Comparison of ENCODE assay signal across 12 cellular contexts in the genomic region with DNA sequence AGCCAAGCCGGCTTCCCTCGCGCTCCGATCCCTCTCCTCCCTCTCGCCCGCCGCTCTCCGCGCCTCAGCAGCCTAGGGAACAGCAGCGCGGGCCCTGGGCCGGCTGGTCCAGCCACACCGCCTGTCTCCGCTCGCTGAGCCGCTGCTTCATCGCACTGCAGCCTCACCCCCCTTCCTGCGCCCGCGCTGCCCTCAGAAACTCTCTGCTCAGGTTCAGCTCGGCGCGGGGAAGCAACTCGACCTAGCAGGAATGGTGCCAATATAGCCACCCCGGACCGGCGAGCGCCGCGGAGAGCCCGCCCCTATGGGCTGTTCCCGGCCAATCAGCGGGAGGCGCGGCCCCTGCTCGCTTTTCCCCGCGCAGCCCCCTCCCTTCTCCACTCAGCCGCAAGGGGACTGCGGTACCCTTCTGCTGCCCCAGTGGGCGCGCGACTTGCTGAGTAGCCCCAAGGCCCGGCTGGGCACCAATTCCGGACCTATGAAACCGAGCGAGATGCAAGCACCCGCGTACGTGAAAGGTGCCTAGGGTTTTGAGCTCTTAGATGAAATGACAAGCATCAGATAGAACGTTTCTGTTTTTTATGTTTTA. TPM values are rescaled to one million over a fixed set of nuclear protein-coding genes. Genes with fewer than 3 reads are reported as not detected.
DNase-seq lines count a peak whose midpoint lies in the region; TF ChIP-seq lines count a peak whose summit lies in the region.
"Had no signal": no experiment of that assay in that cellular context is flagged by ENCODE, and none has a peak within 500 bp of the region (broad histone marks: within the 10 kb centered on the region; RNA-seq: fewer than 3 reads in every experiment).

A gene with protein sequence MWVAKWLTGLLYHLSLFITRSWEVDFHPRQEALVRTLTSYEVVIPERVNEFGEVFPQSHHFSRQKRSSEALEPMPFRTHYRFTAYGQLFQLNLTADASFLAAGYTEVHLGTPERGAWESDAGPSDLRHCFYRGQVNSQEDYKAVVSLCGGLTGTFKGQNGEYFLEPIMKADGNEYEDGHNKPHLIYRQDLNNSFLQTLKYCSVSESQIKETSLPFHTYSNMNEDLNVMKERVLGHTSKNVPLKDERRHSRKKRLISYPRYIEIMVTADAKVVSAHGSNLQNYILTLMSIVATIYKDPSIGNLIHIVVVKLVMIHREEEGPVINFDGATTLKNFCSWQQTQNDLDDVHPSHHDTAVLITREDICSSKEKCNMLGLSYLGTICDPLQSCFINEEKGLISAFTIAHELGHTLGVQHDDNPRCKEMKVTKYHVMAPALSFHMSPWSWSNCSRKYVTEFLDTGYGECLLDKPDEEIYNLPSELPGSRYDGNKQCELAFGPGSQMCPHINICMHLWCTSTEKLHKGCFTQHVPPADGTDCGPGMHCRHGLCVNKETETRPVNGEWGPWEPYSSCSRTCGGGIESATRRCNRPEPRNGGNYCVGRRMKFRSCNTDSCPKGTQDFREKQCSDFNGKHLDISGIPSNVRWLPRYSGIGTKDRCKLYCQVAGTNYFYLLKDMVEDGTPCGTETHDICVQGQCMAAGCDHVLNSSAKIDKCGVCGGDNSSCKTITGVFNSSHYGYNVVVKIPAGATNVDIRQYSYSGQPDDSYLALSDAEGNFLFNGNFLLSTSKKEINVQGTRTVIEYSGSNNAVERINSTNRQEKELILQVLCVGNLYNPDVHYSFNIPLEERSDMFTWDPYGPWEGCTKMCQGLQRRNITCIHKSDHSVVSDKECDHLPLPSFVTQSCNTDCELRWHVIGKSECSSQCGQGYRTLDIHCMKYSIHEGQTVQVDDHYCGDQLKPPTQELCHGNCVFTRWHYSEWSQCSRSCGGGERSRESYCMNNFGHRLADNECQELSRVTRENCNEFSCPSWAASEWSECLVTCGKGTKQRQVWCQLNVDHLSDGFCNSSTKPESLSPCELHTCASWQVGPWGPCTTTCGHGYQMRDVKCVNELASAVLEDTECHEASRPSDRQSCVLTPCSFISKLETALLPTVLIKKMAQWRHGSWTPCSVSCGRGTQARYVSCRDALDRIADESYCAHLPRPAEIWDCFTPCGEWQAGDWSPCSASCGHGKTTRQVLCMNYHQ (N-terminal part only) (minus strand): TSS at position 233 of the 589 bp plus-strand sequence. CDS start 282 bp downstream, outside the sequence.

- DNase-seq in amniotic epithelial cell (ENCODE audit: low read depth) (peak; percentile 4), smooth muscle cell (lab: John Stamatoyannopoulos, UW; ENCODE audit: unreplicated experiment) (no peak), DMS79 (lab: John Stamatoyannopoulos, UW) (no peak), immature natural killer cell (no peak), NCI-H1436 (lab: John Stamatoyannopoulos, UW) (no peak)
- DNase-seq: NCI-H226 had no signal

- peaks cover 42% of the 10 kb centered on the region for H3K27me3 ChIP-seq in HUES64 (ENCODE audit: insufficient read depth, low read length)
- H3K27me3 ChIP-seq in smooth muscle cell (ENCODE audit: low read depth) = peaks cover 42% of the 10 kb centered on the region

- H3K9me3 Mint-ChIP-seq in immature natural killer cell = peaks cover 7 to 46% (median 37%) of the 10 kb centered on the region in 6 donors

- H3F3A ChIP-seq in smooth muscle cell (ENCODE audit: low read depth) = no peaks in the 10 kb centered on the region

- TF ChIP-seq CTCF in smooth muscle cell (IDR thresholded peaks at IDR 0.05; ENCODE audit: borderline replicate concordance, insufficient read depth, poor library complexity, severe bottlenecking) = peak; percentile 22

- no peaks in the 10 kb centered on the region for H4K20me1 ChIP-seq in smooth muscle cell (ENCODE audit: low read depth)

- H3K36me3 ChIP-seq in HUES64 (ENCODE audit: insufficient read depth, low read length) = no peaks in the 10 kb centered on the region
- no peaks in the 10 kb centered on the region for H3K36me3 ChIP-seq in smooth muscle cell (ENCODE audit: low read depth)

- H3K27ac ChIP-seq in HUES64 (ENCODE audit: low read depth, low read length) (no peak within 1 kb of the TSS), smooth muscle cell (ENCODE audit: low read depth) (no peak within 1 kb of the TSS)

- no peaks in the 10 kb centered on the region; the same call in 1 of the 2 replicates for H3K4me1 ChIP-seq in HUES64 (ENCODE audit: insufficient read depth, low read length)
- H3K4me1 ChIP-seq in smooth muscle cell (ENCODE audit: low read depth) = peaks cover 4% of the 10 kb centered on the region

- H3K4me2 ChIP-seq in smooth muscle cell = peak within 1 kb of the TSS; percentile 99

- under 1% methylated on average over 51 of the region's 51 CpGs for WGBS in HUES64
- WGBS in smooth muscle cell (ENCODE audit: low lambda C conversion rate) = under 1% methylated on average over 51 of the region's 51 CpGs

- peaks cover 4% of the 10 kb centered on the region for H3K79me2 ChIP-seq in smooth muscle cell (ENCODE audit: low read depth)

- H3K9ac ChIP-seq in HUES64 (ENCODE audit: low read depth, low read length) = peak within 1 kb of the TSS; percentile 53
- H3K9ac ChIP-seq in smooth muscle cell (ENCODE audit: low read depth) = no peak within 1 kb of the TSS

- H3K4me1 Mint-ChIP-seq in immature natural killer cell = no peaks in the 10 kb centered on the region
- H3K4me1 Mint-ChIP-seq: stimulated activated memory B cell treated with anti-CD40 and anti-IgM and Interleukin-4, amounts not matched to agents 10 μg/mL and 1 μg/mL and 100 μg/mL, for 72 hours had no signal

- peaks cover 13% of the 10 kb centered on the region for H3K9me3 ChIP-seq in HUES64 (ENCODE audit: insufficient read depth, low read depth, low read length)
- H3K9me3 ChIP-seq in iPS-18c (ENCODE audit: control insufficient read depth, insufficient read depth, low read length) = no peaks in the 10 kb centered on the region
- no peaks in the 10 kb centered on the region for H3K9me3 ChIP-seq in smooth muscle cell (replicated peaks; ENCODE audit: low read depth)

- no peak within 1 kb of the TSS for H3K4me3 Mint-ChIP-seq in immature natural killer cell
- H3K4me3 Mint-ChIP-seq: stimulated activated memory B cell treated with anti-CD40 and anti-IgM and Interleukin-4, amounts not matched to agents 10 μg/mL and 1 μg/mL and 100 μg/mL, for 72 hours; T-helper 1 cell treated with Interleukin-12 subunit alpha and Interleukin-12 subunit beta and Interleukin-4 antibody, amounts not matched to agents 30 μg/mL and 1 μg/mL, for 36 hours had no signal

- H2AFZ ChIP-seq in smooth muscle cell (ENCODE audit: low read depth) = peak within 1 kb of the TSS; percentile 92

- no peak within 1 kb of the TSS for H3K27ac Mint-ChIP-seq in immature natural killer cell
- H3K27ac Mint-ChIP-seq: activated T-helper 2 cell treated with anti-CD3 and anti-CD28 coated beads, Interferon-gamma antibody, Interleukin-2, Interleukin-4, amounts not matched to agents 10 μg/mL and 5 μg/mL and 100 μg/mL, durations not matched to agents 14 hours and 24 hours and 36 hours; stimulated activated memory B cell treated with anti-CD40 and anti-IgM and Interleukin-4, amounts not matched to agents 10 μg/mL and 1 μg/mL and 100 μg/mL, for 72 hours; T-helper 1 cell treated with Interleukin-12 subunit alpha and Interleukin-12 subunit beta and Interleukin-4 antibody, amounts not matched to agents 30 μg/mL and 1 μg/mL, for 36 hours had no signal

- peak within 1 kb of the TSS; percentile 75 for H3K4me3 ChIP-seq in HUES64 (ENCODE audit: low read length)
- H3K4me3 ChIP-seq in iPS-18c (ENCODE audit: insufficient read depth, low read depth, low read length) = peak within 1 kb of the TSS; percentile 72
- H3K4me3 ChIP-seq in smooth muscle cell = peak within 1 kb of the TSS; percentile 72

- H3K27me3 Mint-ChIP-seq in immature natural killer cell (ENCODE audit: low read depth in 3 of 3) = peaks cover 5 to 17% (median 7%) of the 10 kb centered on the region in 3 donors

- H3K36me3 Mint-ChIP-seq in immature natural killer cell = peaks cover 0 to 14% (median 9%) of the 10 kb centered on the region in 3 donors
- H3K36me3 Mint-ChIP-seq: stimulated activated memory B cell treated with anti-CD40 and anti-IgM and Interleukin-4, amounts not matched to agents 10 μg/mL and 1 μg/mL and 100 μg/mL, for 72 hours had no signal

RNA-seq across cellular contexts. Expression of the gene that starts here (rescaled TPM):
- 1.5 TPM for polyA plus RNA-seq in HUES64 (2013, experiment 1 of 2)
- 2.1 TPM for polyA plus RNA-seq in HUES64 (2013, experiment 2 of 2)
- 4.2 and 5.5 TPM in 2 replicates for total RNA-seq in smooth muscle cell
- polyA plus RNA-seq in smooth muscle cell = 1.4 and 1.5 TPM in 2 replicates
- polyA plus RNA-seq in immature natural killer cell = not detected
- total RNA-seq: activated T-helper 2 cell treated with anti-CD3 and anti-CD28 coated beads, Interferon-gamma antibody, Interleukin-2, Interleukin-4, amounts not matched to agents 10 μg/mL and 5 μg/mL and 100 μg/mL, durations not matched to agents 14 hours and 24 hours and 36 hours; pulmonary artery endothelial cell had no signal
